33 cellular contexts compared by ENCODE assay signal in genomic region chr5:75006821-75007536, GRCh38. TPM values are rescaled to one million over a fixed set of nuclear protein-coding genes. Genes with fewer than 3 reads are reported as not detected.
DNase-seq lines count a peak whose midpoint lies in the region; ATAC-seq, FAIRE-seq and TF ChIP-seq lines count a peak whose summit lies in the region.
"Had no signal": no experiment of that assay in that cellular context is flagged by ENCODE, and none has a peak within 500 bp of the region (broad histone marks: within the 10 kb centered on the region; RNA-seq: fewer than 3 reads in every experiment).

No MANE protein-coding gene starts in this region.

- no peaks in the 10 kb centered on the region for H3F3A ChIP-seq in smooth muscle cell (ENCODE audit: low read depth)

- H3K36me3 ChIP-seq in NT2/D1 (ENCODE audit: insufficient read depth, insufficient read length, low read length) (no peaks in the 10 kb centered on the region), smooth muscle cell (ENCODE audit: low read depth) (no peaks in the 10 kb centered on the region)
- H3K36me3 ChIP-seq: gastroesophageal sphincter, pancreas had no signal

- H3K79me2 ChIP-seq in smooth muscle cell (ENCODE audit: low read depth), result no peaks in the 10 kb centered on the region

- intact Hi-C loops in activated CD4-positive, alpha-beta memory T cell treated with anti-CD3 and anti-CD28 coated beads for 36 hours (cut with micrococcal nuclease), result no loop called here
- intact Hi-C loops in MCF 10A (cut with micrococcal nuclease), result no loop called here

- 51% methylated on average over 3 of the region's 3 CpGs for WGBS in smooth muscle cell (ENCODE audit: low lambda C conversion rate)

- H3K9me3 ChIP-seq in NT2/D1 (ENCODE audit: insufficient read depth, low read length) (peaks cover 23% of the 10 kb centered on the region), smooth muscle cell (replicated peaks; ENCODE audit: low read depth) (peaks cover 5% of the 10 kb centered on the region)
- H3K9me3 ChIP-seq: pancreas had no signal

- POLR2A ChIA-PET in activated CD4-positive, alpha-beta memory T cell treated with anti-CD3 and anti-CD28 coated beads for 36 hours (lab: Charles Lee), result no interaction called here
- POLR2A ChIA-PET in MCF 10A (lab: Yijun Ruan, JAX), result interaction anchor here (0.7 to 1.7 kb wide), 2 partner anchors 38 to 1002 kb away, joined by 3 to 5 read pairs; no protein-coding TSS in a partner anchor

- H3K27me3 Mint-ChIP-seq in glutamatergic neuron (ENCODE audit: unreplicated experiment) (peaks cover 7% of the 10 kb centered on the region), MCF 10A (ENCODE audit: insufficient read depth, unreplicated experiment) (no peaks in the 10 kb centered on the region)
- no peaks in the 10 kb centered on the region for H3K27me3 Mint-ChIP-seq in activated CD4-positive, alpha-beta memory T cell treated with anti-CD3 and anti-CD28 coated beads for 36 hours
- H3K27me3 Mint-ChIP-seq: type B pancreatic cell had no signal

- BruUV-seq in MCF 10A (replicated peaks; lab: Mats Ljungman, UMichigan), result no TSS peak

- H3K27me3 ChIP-seq in NT2/D1 (ENCODE audit: insufficient read depth, insufficient read length) (no peaks in the 10 kb centered on the region), smooth muscle cell (ENCODE audit: low read depth) (no peaks in the 10 kb centered on the region)
- H3K27me3 ChIP-seq: gastroesophageal sphincter, pancreas had no signal

- H2AFZ ChIP-seq in smooth muscle cell (ENCODE audit: low read depth), result no peak overlapping the region

- no peak overlapping the region for H3K4me3 ChIP-seq in NT2/D1 (ENCODE audit: insufficient read length, low read depth)
- no peak overlapping the region for H3K4me3 ChIP-seq in smooth muscle cell
- H3K4me3 ChIP-seq: gastroesophageal sphincter, pancreas, skin epidermis had no signal

- no peak for TF ChIP-seq CTCF in glutamatergic neuron (IDR thresholded peaks at IDR 0.05; ENCODE audit: partially characterized antibody, unreplicated experiment)
- no peak for TF ChIP-seq CTCF in smooth muscle cell (IDR thresholded peaks at IDR 0.05; ENCODE audit: borderline replicate concordance, insufficient read depth, poor library complexity, severe bottlenecking)
- no peak for TF ChIP-seq CTCF in MCF 10A (IDR thresholded peaks at IDR 0.05; ENCODE audit: unreplicated experiment)

- no peak for ATAC-seq in GM19328 (IDR thresholded peaks at IDR 0.05; ENCODE audit: unreplicated experiment)
- ATAC-seq: gastroesophageal sphincter; left colon; pancreas; Right ventricle myocardium inferior; stimulated activated naive B cell treated with anti-CD40 and anti-IgM and Interleukin-4, amounts not matched to agents 10 μg/mL and 1 μg/mL and 100 μg/mL, for 72 hours had no signal

- H3K4me3 Mint-ChIP-seq in glutamatergic neuron (ENCODE audit: unreplicated experiment), result peak overlapping the region; percentile 50
- no peak overlapping the region for H3K4me3 Mint-ChIP-seq in activated CD4-positive, alpha-beta memory T cell treated with anti-CD3 and anti-CD28 coated beads for 36 hours
- H3K4me3 Mint-ChIP-seq in MCF 10A (ENCODE audit: unreplicated experiment), result no peak overlapping the region
- H3K4me3 Mint-ChIP-seq: activated T-cell treated with anti-CD3 and anti-CD28 coated beads, Interleukin-2, amount 50 U/mL, for 24 hours; CD14-positive monocyte; immature natural killer cell; nephron progenitor cell; stimulated activated naive B cell treated with anti-CD40 and anti-IgM and Interleukin-4, amounts not matched to agents 10 μg/mL and 1 μg/mL and 100 μg/mL, for 72 hours; type B pancreatic cell had no signal

- H3K27ac ChIP-seq in smooth muscle cell (ENCODE audit: low read depth), result peak overlapping the region; percentile 58
- H3K27ac ChIP-seq: gastroesophageal sphincter, HL-60, pancreas, skin epidermis had no signal

- peak overlapping the region; percentile 98 for H3K27ac Mint-ChIP-seq in glutamatergic neuron (ENCODE audit: unreplicated experiment)
- no peak overlapping the region for H3K27ac Mint-ChIP-seq in activated CD4-positive, alpha-beta memory T cell treated with anti-CD3 and anti-CD28 coated beads for 36 hours
- H3K27ac Mint-ChIP-seq in MCF 10A (ENCODE audit: low read depth, unreplicated experiment), result no peak overlapping the region
- H3K27ac Mint-ChIP-seq: activated T-cell treated with anti-CD3 and anti-CD28 coated beads, Interleukin-2, amount 50 U/mL, for 24 hours; immature natural killer cell; nephron progenitor cell; stimulated activated naive B cell treated with anti-CD40 and anti-IgM and Interleukin-4, amounts not matched to agents 10 μg/mL and 1 μg/mL and 100 μg/mL, for 72 hours; type B pancreatic cell had no signal

- H4K20me1 ChIP-seq in smooth muscle cell (ENCODE audit: low read depth), result no peaks in the 10 kb centered on the region

- DNase-seq in NT2/D1 (ENCODE audit: low read depth, low spot score) (peak; percentile 27), glutamatergic neuron (no peak), smooth muscle cell (lab: John Stamatoyannopoulos, UW; ENCODE audit: unreplicated experiment) (no peak), MCF 10A (ENCODE audit: unreplicated experiment) (no peak)
- no peak for DNase-seq in activated CD4-positive, alpha-beta memory T cell treated with anti-CD3 and anti-CD28 coated beads for 36 hours
- DNase-seq: activated CD4-positive, alpha-beta T cell treated with anti-CD3 and anti-CD28 coated beads, Interleukin-2, amount 50 U/mL, for 1 hour; activated CD4-positive, CD25-positive, alpha-beta regulatory T cell; activated gamma-delta T cell; activated T-cell treated with anti-CD3 and anti-CD28 coated beads, Interleukin-2, amount 50 U/mL, for 24 hours; dermis blood vessel endothelial cell; hippocampal formation; immature natural killer cell; left colon; mammary epithelial cell; NCI-H1417; NCI-H2029; NCI-H2227 treated with DMSO at 0.1 percent for 48 hours; NCI-H526 treated with DMSO at 0.1 percent for 48 hours; nephron progenitor cell; NK-92 treated with Interleukin-12 subunit alpha and Interleukin-12 subunit beta, amount 100 ng/mL, for 24 hours; pancreas; stimulated activated naive B cell treated with anti-CD40 and anti-IgM and Interleukin-4, amounts not matched to agents 10 μg/mL and 1 μg/mL and 100 μg/mL, for 72 hours; substantia nigra; SW 1271; T1000 had no signal

- CTCF ChIA-PET in activated CD4-positive, alpha-beta memory T cell treated with anti-CD3 and anti-CD28 coated beads for 36 hours (lab: Charles Lee), result no interaction called here
- CTCF ChIA-PET in MCF 10A (lab: Yijun Ruan, JAX), result no interaction called here

- H3K4me1 Mint-ChIP-seq in glutamatergic neuron (ENCODE audit: low read depth, unreplicated experiment) (peaks cover 29% of the 10 kb centered on the region), MCF 10A (ENCODE audit: insufficient read depth, unreplicated experiment) (no peaks in the 10 kb centered on the region)
- H3K4me1 Mint-ChIP-seq in activated CD4-positive, alpha-beta memory T cell treated with anti-CD3 and anti-CD28 coated beads for 36 hours (ENCODE audit: low read depth), result no peaks in the 10 kb centered on the region
- H3K4me1 Mint-ChIP-seq: CD14-positive monocyte; stimulated activated naive B cell treated with anti-CD40 and anti-IgM and Interleukin-4, amounts not matched to agents 10 μg/mL and 1 μg/mL and 100 μg/mL, for 72 hours had no signal

- no peaks in the 10 kb centered on the region for H3K4me1 ChIP-seq in NT2/D1 (ENCODE audit: insufficient read depth, insufficient read length)
- no peaks in the 10 kb centered on the region for H3K4me1 ChIP-seq in smooth muscle cell (ENCODE audit: low read depth)
- H3K4me1 ChIP-seq: gastroesophageal sphincter had no signal

- H3K36me3 Mint-ChIP-seq in glutamatergic neuron (ENCODE audit: unreplicated experiment), result peaks cover 13% of the 10 kb centered on the region
- H3K36me3 Mint-ChIP-seq in activated CD4-positive, alpha-beta memory T cell treated with anti-CD3 and anti-CD28 coated beads for 36 hours, result peaks cover 5% of the 10 kb centered on the region
- H3K36me3 Mint-ChIP-seq in MCF 10A (ENCODE audit: insufficient read depth, unreplicated experiment), result no peaks in the 10 kb centered on the region
- H3K36me3 Mint-ChIP-seq: CD14-positive monocyte, type B pancreatic cell had no signal

- H3K4me2 ChIP-seq in smooth muscle cell, result no peak overlapping the region

- peaks cover 7% of the 10 kb centered on the region for H3K9me3 Mint-ChIP-seq in glutamatergic neuron (ENCODE audit: unreplicated experiment)
- peaks cover 7% of the 10 kb centered on the region for H3K9me3 Mint-ChIP-seq in activated CD4-positive, alpha-beta memory T cell treated with anti-CD3 and anti-CD28 coated beads for 36 hours
- peaks cover 7% of the 10 kb centered on the region for H3K9me3 Mint-ChIP-seq in MCF 10A (ENCODE audit: unreplicated experiment)

- H3K9ac ChIP-seq in NT2/D1 (ENCODE audit: insufficient read length, low read depth) (no peak overlapping the region), smooth muscle cell (ENCODE audit: low read depth) (no peak overlapping the region)

- FAIRE-seq in G401.6 (lab: Jason Lieb, UNC), result peak; percentile 100
- FAIRE-seq: pancreas had no signal

RNA-seq across cellular contexts. Expression of gene GCNT4, which starts 45.4 kb away (rescaled TPM):
- 5.2 TPM for total RNA-seq in glutamatergic neuron (ENCODE audit: unreplicated experiment)
- total RNA-seq in smooth muscle cell, result 13.9 and 15.6 TPM in 2 replicates
- 0.54 and 2.1 TPM in 2 replicates for polyA plus RNA-seq in smooth muscle cell
- 1 to 10 TPM; 2.4 TPM for total RNA-seq in activated CD4-positive, alpha-beta memory T cell treated with anti-CD3 and anti-CD28 coated beads for 36 hours
- 1.4 and 1.8 TPM in 2 replicates for total RNA-seq in MCF 10A (2022)
- polyA plus RNA-seq: CD14-positive monocyte had no signal
